1 cellular context compared by ENCODE assay signal in genomic region chr13:51583469-51583874, GRCh38.
A peak's percentile ranks its signal among the peaks of the same experiment; 100 is the strongest.
TF ChIP-seq lines count a peak whose summit lies in the region.

No MANE protein-coding gene starts in this region.

TF ChIP-seq in HepG2, 621 proteins besides CTCF, POLR2A, EP300 and RAD21 (continued from another document and continues in another):
- TF ChIP-seq ZNF576 (CRISPR knock-in tag; IDR thresholded peaks at IDR 0.05) (no peak), MXD4 (CRISPR knock-in tag; IDR thresholded peaks at IDR 0.05) (no peak), ZNF720 (CRISPR knock-in tag; IDR thresholded peaks at IDR 0.05) (no peak), THYN1 (CRISPR knock-in tag; IDR thresholded peaks at IDR 0.05; ENCODE audit: borderline replicate concordance, low read depth) (no peak), DDIT3 (CRISPR knock-in tag; IDR thresholded peaks at IDR 0.05) (no peak), SOX5 (CRISPR knock-in tag; IDR thresholded peaks at IDR 0.05; ENCODE audit: borderline replicate concordance) (no peak), ZNF138 (CRISPR knock-in tag; IDR thresholded peaks at IDR 0.05; ENCODE audit: low read depth) (no peak), U2AF1 (optimal IDR thresholded peaks at IDR 0.05; ENCODE audit: low read depth, low read length) (no peak), TEAD3 (CRISPR knock-in tag; optimal IDR thresholded peaks at IDR 0.05; ENCODE audit: borderline replicate concordance) (peak; percentile 86), NR1H2 (CRISPR knock-in tag; IDR thresholded peaks at IDR 0.05; ENCODE audit: borderline replicate concordance, low read depth) (no peak), PRDM4 (CRISPR knock-in tag; IDR thresholded peaks at IDR 0.05; ENCODE audit: borderline replicate concordance) (no peak), ZFP62 (CRISPR knock-in tag; IDR thresholded peaks at IDR 0.05) (no peak), HNRNPUL1 (IDR thresholded peaks at IDR 0.05; ENCODE audit: low read depth, low read length) (no peak), HDAC2 (CRISPR knock-in tag; IDR thresholded peaks at IDR 0.05) (no peak), SP140L (CRISPR knock-in tag; IDR thresholded peaks at IDR 0.05; ENCODE audit: borderline replicate concordance) (no peak), AHR (CRISPR knock-in tag; IDR thresholded peaks at IDR 0.05) (no peak; the same call in 1 of the 2 replicates), ZBTB21 (CRISPR knock-in tag; IDR thresholded peaks at IDR 0.05) (no peak), ZSCAN31 (CRISPR knock-in tag; IDR thresholded peaks at IDR 0.05; ENCODE audit: low read depth) (no peak; the same call in 1 of the 2 replicates), ZNF749 (CRISPR knock-in tag; IDR thresholded peaks at IDR 0.05; ENCODE audit: borderline replicate concordance) (no peak), KLF16 (CRISPR knock-in tag; IDR thresholded peaks at IDR 0.05) (0 out of 4 replicates have a peak, but pooled peaks of 1 of the 2 experiments have one; percentile 12), IKZF4 (CRISPR knock-in tag; IDR thresholded peaks at IDR 0.05; ENCODE audit: borderline replicate concordance, low read depth, not compliant biosample characterization) (no peak), GMEB2 (CRISPR knock-in tag; IDR thresholded peaks at IDR 0.05; ENCODE audit: low read depth) (no peak), ZNF234 (CRISPR knock-in tag; conservative IDR thresholded peaks at IDR 0.05) (no peak), ZNF337 (CRISPR knock-in tag; IDR thresholded peaks at IDR 0.05; ENCODE audit: borderline replicate concordance, low read depth) (no peak), PREB (CRISPR knock-in tag; IDR thresholded peaks at IDR 0.05) (no peak), CREB3 (CRISPR knock-in tag; IDR thresholded peaks at IDR 0.05) (no peak), HOXA7 (CRISPR knock-in tag; IDR thresholded peaks at IDR 0.05) (no peak), LBX2 (CRISPR knock-in tag; IDR thresholded peaks at IDR 0.05; ENCODE audit: borderline replicate concordance) (no peak), ZNF263 (CRISPR knock-in tag; IDR thresholded peaks at IDR 0.05) (0 out of 2 replicates have a peak, but pooled peaks have one; percentile 35), ZNF513 (CRISPR knock-in tag; conservative IDR thresholded peaks at IDR 0.05) (no peak), EED (CRISPR knock-in tag; IDR thresholded peaks at IDR 0.05) (no peak), CREBL2 (CRISPR knock-in tag; IDR thresholded peaks at IDR 0.05; ENCODE audit: borderline replicate concordance) (no peak), ZBTB42 (CRISPR knock-in tag; IDR thresholded peaks at IDR 0.05) (no peak), KAT8 (CRISPR knock-in tag; IDR thresholded peaks at IDR 0.05) (no peak), ZNF772 (CRISPR knock-in tag; IDR thresholded peaks at IDR 0.05) (no peak), XBP1 (CRISPR knock-in tag; IDR thresholded peaks at IDR 0.05) (no peak), ZNF567 (CRISPR knock-in tag; IDR thresholded peaks at IDR 0.05; ENCODE audit: borderline replicate concordance) (no peak), ZNF362 (CRISPR knock-in tag; IDR thresholded peaks at IDR 0.05; ENCODE audit: borderline replicate concordance) (no peak), AGO2 (optimal IDR thresholded peaks at IDR 0.05; ENCODE audit: low read depth, low read length) (no peak), ZNF274 (CRISPR knock-in tag; IDR thresholded peaks at IDR 0.05) (0 out of 2 replicates have a peak, but pooled peaks have one; percentile 41), ZNF816 (CRISPR knock-in tag; IDR thresholded peaks at IDR 0.05; ENCODE audit: borderline replicate concordance) (no peak), JARID2 (CRISPR knock-in tag; IDR thresholded peaks at IDR 0.05; ENCODE audit: insufficient replicate concordance) (no peak), ASH2L (IDR thresholded peaks at IDR 0.05; ENCODE audit: insufficient read length, low read depth, low read length) (no peak), AKAP8 (CRISPR knock-in tag; IDR thresholded peaks at IDR 0.05) (no peak), MBD4 (IDR thresholded peaks at IDR 0.05; ENCODE audit: borderline replicate concordance, low read length) (no peak), ZNF3 (CRISPR knock-in tag; IDR thresholded peaks at IDR 0.05) (no peak), E2F2 (CRISPR knock-in tag; IDR thresholded peaks at IDR 0.05; ENCODE audit: borderline replicate concordance) (no peak), ZNF746 (CRISPR knock-in tag; IDR thresholded peaks at IDR 0.05) (no peak), IRX3 (CRISPR knock-in tag; IDR thresholded peaks at IDR 0.05; ENCODE audit: borderline replicate concordance, low read depth) (no peak), SUZ12 (IDR thresholded peaks at IDR 0.05; ENCODE audit: low read depth, low read length) (no peak), FOXC1 (CRISPR knock-in tag; IDR thresholded peaks at IDR 0.05; ENCODE audit: borderline replicate concordance) (no peak), GATAD1 (CRISPR knock-in tag; IDR thresholded peaks at IDR 0.05) (no peak), ETV6 (CRISPR knock-in tag; conservative IDR thresholded peaks at IDR 0.05) (no peak), DBP (CRISPR knock-in tag; IDR thresholded peaks at IDR 0.05; ENCODE audit: not compliant biosample characterization) (no peak), SRF (IDR thresholded peaks at IDR 0.05; ENCODE audit: low read depth, low read length) (0 out of 2 replicates have a peak, but pooled peaks have one; percentile 29), MLX (CRISPR knock-in tag; IDR thresholded peaks at IDR 0.05) (no peak), PHF21A (CRISPR knock-in tag; IDR thresholded peaks at IDR 0.05) (no peak), ARID3A (IDR thresholded peaks at IDR 0.05; ENCODE audit: low read depth, low read length) (no peak)
